Comparison of ENCODE assay signal across 8 cellular contexts in the genomic region with DNA sequence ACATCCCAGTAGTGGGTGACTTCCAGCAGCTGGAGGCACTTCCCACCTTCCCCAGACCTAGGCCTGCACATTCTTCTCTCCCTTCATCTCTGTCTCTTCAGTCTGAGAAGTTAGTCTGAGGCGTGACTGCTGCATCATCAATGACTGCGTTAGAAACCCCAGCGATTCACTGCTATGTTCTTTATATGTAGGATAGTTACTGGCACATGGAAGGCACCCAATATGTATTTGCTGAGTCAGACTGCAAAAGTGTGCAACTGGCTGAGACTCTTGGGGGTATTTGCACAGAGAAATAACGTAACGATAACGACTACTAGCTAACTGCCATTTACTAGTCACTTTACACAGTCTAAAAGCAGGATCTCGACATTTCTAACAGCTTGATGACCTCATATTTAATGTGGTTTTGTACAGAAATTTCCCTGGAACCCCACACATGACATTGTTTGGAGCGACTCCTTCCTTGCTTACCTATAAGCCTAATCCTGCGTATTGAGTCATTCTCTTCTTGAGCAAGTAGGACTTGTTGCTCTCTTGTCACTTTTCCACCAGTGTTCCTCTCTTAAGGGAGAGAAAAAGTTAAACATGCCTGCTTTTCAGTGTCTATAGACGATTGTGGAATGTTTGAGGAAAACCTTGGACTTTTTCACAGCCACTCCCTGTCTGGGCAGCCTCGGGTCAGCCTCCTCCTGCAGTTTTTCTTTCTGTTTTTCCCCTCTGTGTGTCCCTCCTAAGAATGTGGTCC. TPM values are rescaled to one million over a fixed set of nuclear protein-coding genes. Genes with fewer than 3 reads are reported as not detected.
A peak's percentile ranks its signal among the peaks of the same experiment; 100 is the strongest.
DNase-seq lines count a peak whose midpoint lies in the region; ATAC-seq and TF ChIP-seq lines count a peak whose summit lies in the region.

No MANE protein-coding gene starts in this region.

- H3K9me3 Mint-ChIP-seq in osteocyte (ENCODE audit: unreplicated experiment) (peaks cover 8% of the 10 kb centered on the region), neural progenitor cell (no peaks in the 10 kb centered on the region)

- H3K9me3 ChIP-seq in esophagus (ENCODE audit: control insufficient read depth in 2 of 2, insufficient read depth in 1 of 2, low read depth in 1 of 2, low read length in 1 of 2) (no peaks in the 10 kb centered on the region), neural progenitor cell (ENCODE audit: low read depth) (no peaks in the 10 kb centered on the region)

- peak overlapping the region; percentile 57 for H3K4me3 Mint-ChIP-seq in osteocyte (ENCODE audit: unreplicated experiment)
- H3K4me3 Mint-ChIP-seq in neural progenitor cell: no peak overlapping the region

- no peaks in the 10 kb centered on the region for H3K79me2 ChIP-seq in neural progenitor cell (ENCODE audit: low read depth)

- H3K27ac Mint-ChIP-seq in osteocyte (ENCODE audit: unreplicated experiment): peak overlapping the region; percentile 93
- no peak overlapping the region for H3K27ac Mint-ChIP-seq in neural progenitor cell

- no peak overlapping the region for H3K4me3 ChIP-seq in esophagus (ENCODE audit: low read depth in 1 of 2, low read length in 2 of 2)
- H3K4me3 ChIP-seq in neural progenitor cell: no peak overlapping the region

- peak; percentile 52; the same call in 2 of the 3 replicates for ATAC-seq in SK-N-SH treated with all-trans-retinoic acid at 6 μM for 48 hours
- no peak for ATAC-seq in HG03045 (IDR thresholded peaks at IDR 0.05; ENCODE audit: unreplicated experiment)

- H3K27me3 ChIP-seq in esophagus (ENCODE audit: control insufficient read depth in 1 of 2, insufficient read depth in 2 of 2, low read length in 2 of 2) (no peaks in the 10 kb centered on the region), neural progenitor cell (no peaks in the 10 kb centered on the region)

- no peak overlapping the region for H3K9ac ChIP-seq in neural progenitor cell

- no peak overlapping the region for H3K4me2 ChIP-seq in neural progenitor cell

- H2AFZ ChIP-seq in neural progenitor cell (replicated peaks): no peak overlapping the region

- H4K20me1 ChIP-seq in neural progenitor cell (ENCODE audit: low read depth): no peaks in the 10 kb centered on the region

- TF ChIP-seq CTCF in osteocyte (IDR thresholded peaks at IDR 0.05) (no peak), neural progenitor cell (IDR thresholded peaks at IDR 0.05) (no peak)

- H3K27ac ChIP-seq in esophagus (ENCODE audit: low read depth in 2 of 2, low read length in 1 of 2) (peak overlapping the region; percentile 85 to 97), neural progenitor cell (no peak overlapping the region)

- H3K4me1 ChIP-seq in esophagus (ENCODE audit: control insufficient read depth in 2 of 2, insufficient read depth in 2 of 2, low read length in 1 of 2) (peaks cover 4 to 7% of the 10 kb centered on the region in 2 donors), neural progenitor cell (no peaks in the 10 kb centered on the region)

- peaks cover 59% of the 10 kb centered on the region for H3K4me1 Mint-ChIP-seq in osteocyte (ENCODE audit: unreplicated experiment)
- peaks cover 10% of the 10 kb centered on the region for H3K4me1 Mint-ChIP-seq in neural progenitor cell

- DNase-seq in HCEC 1CT: peak; percentile 2
- no peak for DNase-seq in osteocyte (ENCODE audit: extremely low spot score, unreplicated experiment)
- DNase-seq in NCI-H1092 treated with DMSO at 0.1 percent for 48 hours (lab: John Stamatoyannopoulos, UW): no peak
- no peak for DNase-seq in GM03348 (ENCODE audit: low spot score)
- no peak for DNase-seq in neural progenitor cell (ENCODE audit: low spot score)

- H3K27me3 Mint-ChIP-seq in osteocyte (ENCODE audit: unreplicated experiment) (no peaks in the 10 kb centered on the region), neural progenitor cell (ENCODE audit: insufficient read depth, low read depth) (peaks cover 7% of the 10 kb centered on the region)

- H3F3A ChIP-seq in neural progenitor cell (ENCODE audit: low read depth): no peaks in the 10 kb centered on the region

- H3K36me3 Mint-ChIP-seq in osteocyte (ENCODE audit: unreplicated experiment): peaks cover 2% of the 10 kb centered on the region
- no peaks in the 10 kb centered on the region for H3K36me3 Mint-ChIP-seq in neural progenitor cell

- 47 to 55% methylated on average over 11 of the region's 11 CpGs for WGBS in esophagus, 2 donors

- no peaks in the 10 kb centered on the region for H3K36me3 ChIP-seq in esophagus (ENCODE audit: control insufficient read depth in 2 of 2, insufficient read depth in 2 of 2, low read length in 1 of 2)
- no peaks in the 10 kb centered on the region for H3K36me3 ChIP-seq in neural progenitor cell

TF ChIP-seq in SK-N-SH treated with all-trans-retinoic acid at 6 μM for 48 hours, 23 proteins besides CTCF, POLR2A, EP300 and RAD21 (continues in another document):
- TF ChIP-seq BACH2 (CRISPR knock-in tag; IDR thresholded peaks at IDR 0.05; ENCODE audit: borderline replicate concordance) (no peak), GLIS3 (CRISPR knock-in tag; IDR thresholded peaks at IDR 0.05) (no peak), ESRRG (CRISPR knock-in tag; IDR thresholded peaks at IDR 0.05) (no peak), ZFP3 (CRISPR knock-in tag; IDR thresholded peaks at IDR 0.05) (no peak), ISL1 (CRISPR knock-in tag; IDR thresholded peaks at IDR 0.05) (no peak), TCF4 (CRISPR knock-in tag; IDR thresholded peaks at IDR 0.05; ENCODE audit: borderline replicate concordance) (no peak), RARB (CRISPR knock-in tag; IDR thresholded peaks at IDR 0.05) (no peak), ZFP30 (CRISPR knock-in tag; IDR thresholded peaks at IDR 0.05) (no peak), TOX (CRISPR knock-in tag; IDR thresholded peaks at IDR 0.05; ENCODE audit: borderline replicate concordance) (no peak), OSR1 (CRISPR knock-in tag; IDR thresholded peaks at IDR 0.05) (no peak)
- TF ChIP-seq, protein P1, sequence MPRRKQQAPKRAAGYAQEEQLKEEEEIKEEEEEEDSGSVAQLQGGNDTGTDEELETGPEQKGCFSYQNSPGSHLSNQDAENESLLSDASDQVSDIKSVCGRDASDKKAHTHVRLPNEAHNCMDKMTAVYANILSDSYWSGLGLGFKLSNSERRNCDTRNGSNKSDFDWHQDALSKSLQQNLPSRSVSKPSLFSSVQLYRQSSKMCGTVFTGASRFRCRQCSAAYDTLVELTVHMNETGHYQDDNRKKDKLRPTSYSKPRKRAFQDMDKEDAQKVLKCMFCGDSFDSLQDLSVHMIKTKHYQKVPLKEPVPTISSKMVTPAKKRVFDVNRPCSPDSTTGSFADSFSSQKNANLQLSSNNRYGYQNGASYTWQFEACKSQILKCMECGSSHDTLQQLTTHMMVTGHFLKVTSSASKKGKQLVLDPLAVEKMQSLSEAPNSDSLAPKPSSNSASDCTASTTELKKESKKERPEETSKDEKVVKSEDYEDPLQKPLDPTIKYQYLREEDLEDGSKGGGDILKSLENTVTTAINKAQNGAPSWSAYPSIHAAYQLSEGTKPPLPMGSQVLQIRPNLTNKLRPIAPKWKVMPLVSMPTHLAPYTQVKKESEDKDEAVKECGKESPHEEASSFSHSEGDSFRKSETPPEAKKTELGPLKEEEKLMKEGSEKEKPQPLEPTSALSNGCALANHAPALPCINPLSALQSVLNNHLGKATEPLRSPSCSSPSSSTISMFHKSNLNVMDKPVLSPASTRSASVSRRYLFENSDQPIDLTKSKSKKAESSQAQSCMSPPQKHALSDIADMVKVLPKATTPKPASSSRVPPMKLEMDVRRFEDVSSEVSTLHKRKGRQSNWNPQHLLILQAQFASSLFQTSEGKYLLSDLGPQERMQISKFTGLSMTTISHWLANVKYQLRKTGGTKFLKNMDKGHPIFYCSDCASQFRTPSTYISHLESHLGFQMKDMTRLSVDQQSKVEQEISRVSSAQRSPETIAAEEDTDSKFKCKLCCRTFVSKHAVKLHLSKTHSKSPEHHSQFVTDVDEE (CRISPR knock-in tag; IDR thresholded peaks at IDR 0.05): no peak
- TF ChIP-seq, protein P2, sequence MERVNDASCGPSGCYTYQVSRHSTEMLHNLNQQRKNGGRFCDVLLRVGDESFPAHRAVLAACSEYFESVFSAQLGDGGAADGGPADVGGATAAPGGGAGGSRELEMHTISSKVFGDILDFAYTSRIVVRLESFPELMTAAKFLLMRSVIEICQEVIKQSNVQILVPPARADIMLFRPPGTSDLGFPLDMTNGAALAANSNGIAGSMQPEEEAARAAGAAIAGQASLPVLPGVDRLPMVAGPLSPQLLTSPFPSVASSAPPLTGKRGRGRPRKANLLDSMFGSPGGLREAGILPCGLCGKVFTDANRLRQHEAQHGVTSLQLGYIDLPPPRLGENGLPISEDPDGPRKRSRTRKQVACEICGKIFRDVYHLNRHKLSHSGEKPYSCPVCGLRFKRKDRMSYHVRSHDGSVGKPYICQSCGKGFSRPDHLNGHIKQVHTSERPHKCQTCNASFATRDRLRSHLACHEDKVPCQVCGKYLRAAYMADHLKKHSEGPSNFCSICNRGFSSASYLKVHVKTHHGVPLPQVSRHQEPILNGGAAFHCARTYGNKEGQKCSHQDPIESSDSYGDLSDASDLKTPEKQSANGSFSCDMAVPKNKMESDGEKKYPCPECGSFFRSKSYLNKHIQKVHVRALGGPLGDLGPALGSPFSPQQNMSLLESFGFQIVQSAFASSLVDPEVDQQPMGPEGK (CRISPR knock-in tag; IDR thresholded peaks at IDR 0.05; ENCODE audit: borderline replicate concordance): no peak
- TF ChIP-seq, protein P3, sequence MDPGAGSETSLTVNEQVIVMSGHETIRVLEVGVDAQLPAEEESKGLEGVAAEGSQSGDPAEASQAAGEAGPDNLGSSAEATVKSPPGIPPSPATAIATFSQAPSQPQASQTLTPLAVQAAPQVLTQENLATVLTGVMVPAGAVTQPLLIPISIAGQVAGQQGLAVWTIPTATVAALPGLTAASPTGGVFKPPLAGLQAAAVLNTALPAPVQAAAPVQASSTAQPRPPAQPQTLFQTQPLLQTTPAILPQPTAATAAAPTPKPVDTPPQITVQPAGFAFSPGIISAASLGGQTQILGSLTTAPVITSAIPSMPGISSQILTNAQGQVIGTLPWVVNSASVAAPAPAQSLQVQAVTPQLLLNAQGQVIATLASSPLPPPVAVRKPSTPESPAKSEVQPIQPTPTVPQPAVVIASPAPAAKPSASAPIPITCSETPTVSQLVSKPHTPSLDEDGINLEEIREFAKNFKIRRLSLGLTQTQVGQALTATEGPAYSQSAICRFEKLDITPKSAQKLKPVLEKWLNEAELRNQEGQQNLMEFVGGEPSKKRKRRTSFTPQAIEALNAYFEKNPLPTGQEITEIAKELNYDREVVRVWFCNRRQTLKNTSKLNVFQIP (CRISPR knock-in tag; IDR thresholded peaks at IDR 0.05; ENCODE audit: borderline replicate concordance, low read depth): no peak

RNA-seq across cellular contexts. Expression of a gene that starts 45.5 kb away (rescaled TPM):
- polyA plus RNA-seq in esophagus: under 1 TPM; 0.86 to 0.96 TPM
- total RNA-seq in osteocyte: 4.4 and 5.0 TPM in 2 replicates
- total RNA-seq in neural progenitor cell (ENCODE audit: low replicate concordance): 11.0 and 19.4 TPM in 2 replicates

RNA-seq across cellular contexts. Expression of a gene that starts 45.9 kb away (rescaled TPM):
- polyA plus RNA-seq in esophagus: under 1 TPM; 0.01 to 0.08 TPM
- total RNA-seq in osteocyte (0.62 and 1.6 TPM in 2 replicates), neural progenitor cell (ENCODE audit: low replicate concordance) (0.15 TPM in 1 of 2 replicates, not detected in the other)
